10 cellular contexts compared by ENCODE assay signal in genomic region chr13:44819245-44819644, GRCh38.
DNase-seq lines count a peak whose midpoint lies in the region; ATAC-seq and TF ChIP-seq lines count a peak whose summit lies in the region.
"Had no signal": no experiment of that assay in that cellular context is flagged by ENCODE, and none has a peak within 500 bp of the region (broad histone marks: within the 10 kb centered on the region; RNA-seq: fewer than 3 reads in every experiment).

No MANE protein-coding gene starts in this region.

- TF ChIP-seq CTCF in activated B cell treated with CpG ODN at 0.5 μM for 24 hours (IDR thresholded peaks at IDR 0.05) = no peak
- no peak for TF ChIP-seq CTCF in endothelial cell (IDR thresholded peaks at IDR 0.05; ENCODE audit: unreplicated experiment)
- no peak for TF ChIP-seq CTCF in nephron progenitor cell (IDR thresholded peaks at IDR 0.05)

- H3K4me1 Mint-ChIP-seq in activated B cell treated with CpG ODN at 0.5 μM for 24 hours (no peaks in the 10 kb centered on the region), endothelial cell (ENCODE audit: unreplicated experiment) (peaks cover 17% of the 10 kb centered on the region), nephron progenitor cell (peaks cover 17% of the 10 kb centered on the region)
- H3K4me1 Mint-ChIP-seq: central memory CD8-positive, alpha-beta T cell had no signal

- H3K9me3 Mint-ChIP-seq in activated B cell treated with CpG ODN at 0.5 μM for 24 hours (no peaks in the 10 kb centered on the region), endothelial cell (ENCODE audit: unreplicated experiment) (no peaks in the 10 kb centered on the region), nephron progenitor cell (no peaks in the 10 kb centered on the region)
- H3K9me3 Mint-ChIP-seq: central memory CD8-positive, alpha-beta T cell had no signal

- H3K36me3 Mint-ChIP-seq in activated B cell treated with CpG ODN at 0.5 μM for 24 hours (ENCODE audit: low read depth) (no peaks in the 10 kb centered on the region), endothelial cell (ENCODE audit: low read depth, unreplicated experiment) (no peaks in the 10 kb centered on the region), nephron progenitor cell (ENCODE audit: low read depth) (no peaks in the 10 kb centered on the region)

- CTCF ChIA-PET in activated B cell treated with CpG ODN at 0.5 μM for 24 hours (lab: Charles Lee) = no interaction called here

- POLR2A ChIA-PET in activated B cell treated with CpG ODN at 0.5 μM for 24 hours (lab: Charles Lee) = no interaction called here

- peak; percentile 75 for DNase-seq in DMS153 (lab: John Stamatoyannopoulos, UW)
- DNase-seq in HPDE6-E6E7 (ENCODE audit: extremely low spot score) = peak; percentile 22
- DNase-seq in activated B cell treated with CpG ODN at 0.5 μM for 24 hours = no peak
- DNase-seq in glomerular visceral epithelial cell (ENCODE audit: extremely low spot score) = peak; percentile 60
- no peak for DNase-seq in NCI-H526 (lab: John Stamatoyannopoulos, UW)
- DNase-seq in endothelial cell (ENCODE audit: low spot score) = no peak
- no peak for DNase-seq in nephron progenitor cell
- DNase-seq: GOT3 had no signal

- intact Hi-C loops in activated B cell treated with CpG ODN at 0.5 μM for 24 hours (cut with micrococcal nuclease) = no loop called here

- H3K27me3 Mint-ChIP-seq in activated B cell treated with CpG ODN at 0.5 μM for 24 hours (peaks cover 2% of the 10 kb centered on the region), endothelial cell (ENCODE audit: unreplicated experiment) (no peaks in the 10 kb centered on the region), nephron progenitor cell (ENCODE audit: low read depth, poor library complexity) (peaks cover 7% of the 10 kb centered on the region)

- no peak overlapping the region for H3K27ac Mint-ChIP-seq in activated B cell treated with CpG ODN at 0.5 μM for 24 hours
- H3K27ac Mint-ChIP-seq in endothelial cell (ENCODE audit: unreplicated experiment) = no peak overlapping the region
- H3K27ac Mint-ChIP-seq in nephron progenitor cell = no peak overlapping the region

- no peak overlapping the region for H3K4me3 Mint-ChIP-seq in activated B cell treated with CpG ODN at 0.5 μM for 24 hours
- H3K4me3 Mint-ChIP-seq in endothelial cell (ENCODE audit: unreplicated experiment) = no peak overlapping the region
- H3K4me3 Mint-ChIP-seq in nephron progenitor cell = no peak overlapping the region
- H3K4me3 Mint-ChIP-seq: central memory CD8-positive, alpha-beta T cell had no signal

- ATAC-seq in activated B cell treated with CpG ODN at 0.5 μM for 24 hours (ENCODE audit: low read depth) = peak; percentile 28
- ATAC-seq in HG03565 (IDR thresholded peaks at IDR 0.05; ENCODE audit: unreplicated experiment) = no peak

Comparison
In these comparisons a context has a peak if more than half of its experiments do, and no peak if none do; other contexts are left out.
1. DNase-seq: peak in DMS153 (single experiment), HPDE6-E6E7 (single experiment) and glomerular visceral epithelial cell (single experiment); none in activated B cell treated with CpG ODN at 0.5 μM for 24 hours (single experiment), NCI-H526 (0 of 2), endothelial cell (single experiment) and nephron progenitor cell (single experiment).